8 cellular contexts compared by ENCODE assay signal in the genomic region with DNA sequence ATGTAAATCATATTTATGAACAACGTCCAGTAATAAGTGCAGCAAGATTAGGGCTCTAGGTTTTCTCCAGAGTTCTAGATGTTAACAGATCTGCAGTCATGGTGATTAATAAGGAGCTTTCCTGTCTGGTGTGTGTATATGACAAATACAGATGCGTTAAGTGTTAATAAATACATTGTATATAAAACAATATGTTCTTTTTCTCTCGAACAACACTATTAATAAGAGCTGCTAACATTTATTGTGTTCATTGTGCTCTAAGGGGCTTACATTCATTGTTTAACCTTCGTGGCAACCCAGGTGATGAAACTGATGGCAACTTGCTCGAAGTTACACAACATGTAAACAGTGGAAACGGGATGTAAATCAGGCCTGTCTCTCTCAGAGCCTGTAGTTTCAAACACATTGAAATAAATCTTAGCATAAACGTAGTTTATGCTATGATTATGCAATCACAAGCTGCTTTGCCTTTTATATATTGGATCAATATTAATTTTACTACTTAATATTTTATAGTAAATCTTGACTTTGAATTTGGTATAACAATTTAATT. TPM values are rescaled to one million over a fixed set of nuclear protein-coding genes. Genes with fewer than 3 reads are reported as not detected.
A peak's percentile ranks its signal among the peaks of the same experiment; 100 is the strongest.
DNase-seq lines count a peak whose midpoint lies in the region; ATAC-seq and TF ChIP-seq lines count a peak whose summit lies in the region.

No MANE protein-coding gene starts in this region.

- no peak overlapping the region; the same call in 1 of the 2 replicates for H3K9ac ChIP-seq in HUES64 (ENCODE audit: low read depth, low read length)

- no peak for ATAC-seq in lower lobe of right lung
- no peak for ATAC-seq in GM18517 (IDR thresholded peaks at IDR 0.05; ENCODE audit: unreplicated experiment)
- ATAC-seq in GM21576 (IDR thresholded peaks at IDR 0.05; ENCODE audit: unreplicated experiment), result no peak
- no peak for ATAC-seq in HG03139 (IDR thresholded peaks at IDR 0.05; ENCODE audit: unreplicated experiment)

- H3K27me3 ChIP-seq in HUES64 (ENCODE audit: insufficient read depth, low read length) (peaks cover 27% of the 10 kb centered on the region), lower lobe of right lung (ENCODE audit: low read depth) (peaks cover 11% of the 10 kb centered on the region)

- intact Hi-C loops in lower lobe of right lung (cut with DNase I), result no loop called here

- in situ Hi-C loops in astrocyte of the cerebellum (cut with HindIII; ENCODE audit: low sequenced_read_pairs), result no loop called here

- H3K27ac ChIP-seq in HUES64 (ENCODE audit: low read depth, low read length), result no peak overlapping the region
- no peak overlapping the region for H3K27ac ChIP-seq in lower lobe of right lung

- DNase-seq in AG10803 (ENCODE audit: low read depth) (peak; percentile 53), astrocyte of the cerebellum (ENCODE audit: low read depth) (no peak), lower lobe of right lung (no peak), T1000 (lab: John Stamatoyannopoulos, UW) (no peak)

- peaks cover 10% of the 10 kb centered on the region; the same call in 1 of the 2 replicates for H3K4me1 ChIP-seq in HUES64 (ENCODE audit: insufficient read depth, low read length)
- H3K4me1 ChIP-seq in lower lobe of right lung, result peaks cover 15% of the 10 kb centered on the region

- peak overlapping the region; percentile 81 for H3K4me3 ChIP-seq in AG10803 (ENCODE audit: low read length)
- peak overlapping the region; percentile 72 for H3K4me3 ChIP-seq in HUES64 (ENCODE audit: low read length)
- peak overlapping the region; percentile 76 for H3K4me3 ChIP-seq in astrocyte of the cerebellum (ENCODE audit: low read depth, low read length)
- H3K4me3 ChIP-seq in lower lobe of right lung, result peak overlapping the region; percentile 65

- no peaks in the 10 kb centered on the region for H3K36me3 ChIP-seq in HUES64 (ENCODE audit: insufficient read depth, low read length)
- H3K36me3 ChIP-seq in lower lobe of right lung, result no peaks in the 10 kb centered on the region

- TF ChIP-seq CTCF in AG10803 (conservative IDR thresholded peaks at IDR 0.05; ENCODE audit: low read length), result no peak
- TF ChIP-seq CTCF in astrocyte of the cerebellum (IDR thresholded peaks at IDR 0.05; ENCODE audit: low read depth, low read length, missing control alignments), result no peak
- TF ChIP-seq CTCF in lower lobe of right lung (IDR thresholded peaks at IDR 0.05), result no peak

- 69% methylated on average over 6 of the region's 7 CpGs for WGBS in HUES64

- H3K9me3 ChIP-seq in HUES64 (ENCODE audit: insufficient read depth, low read depth, low read length), result no peaks in the 10 kb centered on the region
- H3K9me3 ChIP-seq in lower lobe of right lung, result no peaks in the 10 kb centered on the region

RNA-seq across cellular contexts. Expression of gene CLGN, which starts 0.5 kb away (rescaled TPM):
- 6.8 TPM for polyA plus RNA-seq in HUES64 (2013, experiment 1 of 2)
- 10.2 TPM for polyA plus RNA-seq in HUES64 (2013, experiment 2 of 2)
- 1.1 TPM for total RNA-seq in lower lobe of right lung

RNA-seq across cellular contexts. Expression of gene SCOC, which starts 54.5 kb away (rescaled TPM):
- 43.8 TPM for polyA plus RNA-seq in HUES64 (2013, experiment 1 of 2)
- 57.0 TPM for polyA plus RNA-seq in HUES64 (2013, experiment 2 of 2)
- total RNA-seq in lower lobe of right lung, result 38.4 TPM
